In genomic region chr6:12456343-12456742, GRCh38 we compare ENCODE assay signal across 2 cellular contexts.
TF ChIP-seq lines count a peak whose summit lies in the region.

No MANE protein-coding gene starts in this region.

TF ChIP-seq in HepG2, 621 proteins besides CTCF, POLR2A, EP300 and RAD21:
- TF ChIP-seq, protein P1, sequence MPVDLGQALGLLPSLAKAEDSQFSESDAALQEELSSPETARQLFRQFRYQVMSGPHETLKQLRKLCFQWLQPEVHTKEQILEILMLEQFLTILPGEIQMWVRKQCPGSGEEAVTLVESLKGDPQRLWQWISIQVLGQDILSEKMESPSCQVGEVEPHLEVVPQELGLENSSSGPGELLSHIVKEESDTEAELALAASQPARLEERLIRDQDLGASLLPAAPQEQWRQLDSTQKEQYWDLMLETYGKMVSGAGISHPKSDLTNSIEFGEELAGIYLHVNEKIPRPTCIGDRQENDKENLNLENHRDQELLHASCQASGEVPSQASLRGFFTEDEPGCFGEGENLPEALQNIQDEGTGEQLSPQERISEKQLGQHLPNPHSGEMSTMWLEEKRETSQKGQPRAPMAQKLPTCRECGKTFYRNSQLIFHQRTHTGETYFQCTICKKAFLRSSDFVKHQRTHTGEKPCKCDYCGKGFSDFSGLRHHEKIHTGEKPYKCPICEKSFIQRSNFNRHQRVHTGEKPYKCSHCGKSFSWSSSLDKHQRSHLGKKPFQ (CRISPR knock-in tag; IDR thresholded peaks at IDR 0.05; ENCODE audit: insufficient replicate concordance): no peak
- TF ChIP-seq MTA3 (CRISPR knock-in tag; IDR thresholded peaks at IDR 0.05) (no peak), STAG1 (CRISPR knock-in tag; IDR thresholded peaks at IDR 0.05) (peak; percentile 32)

TF ChIP-seq in H1, 55 proteins besides CTCF, POLR2A, EP300 and RAD21:
- TF ChIP-seq JUN (IDR thresholded peaks at IDR 0.05; ENCODE audit: low read depth, low read length) (no peak), ATF3 (IDR thresholded peaks at IDR 0.05; ENCODE audit: insufficient read depth, low read depth, low read length) (no peak), ASH2L (IDR thresholded peaks at IDR 0.05; ENCODE audit: low read length) (no peak), SAP30 (IDR thresholded peaks at IDR 0.05; ENCODE audit: insufficient read depth, insufficient replicate concordance, low read length) (no peak), YY1 (IDR thresholded peaks at IDR 0.05; ENCODE audit: low read depth, low read length) (no peak), SP4 (IDR thresholded peaks at IDR 0.05; ENCODE audit: low read length) (no peak)
- TF ChIP-seq, protein P2, sequence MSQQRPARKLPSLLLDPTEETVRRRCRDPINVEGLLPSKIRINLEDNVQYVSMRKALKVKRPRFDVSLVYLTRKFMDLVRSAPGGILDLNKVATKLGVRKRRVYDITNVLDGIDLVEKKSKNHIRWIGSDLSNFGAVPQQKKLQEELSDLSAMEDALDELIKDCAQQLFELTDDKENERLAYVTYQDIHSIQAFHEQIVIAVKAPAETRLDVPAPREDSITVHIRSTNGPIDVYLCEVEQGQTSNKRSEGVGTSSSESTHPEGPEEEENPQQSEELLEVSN (IDR thresholded peaks at IDR 0.05): peak; percentile 64; the same call in 1 of the 2 replicates
